Comparison of ENCODE assay signal across 2 cellular contexts in genomic region chr19:52500474-52500873, GRCh38. TPM values are rescaled to one million over a fixed set of nuclear protein-coding genes. Genes with fewer than 3 reads are reported as not detected.
"Had no signal": no experiment of that assay in that cellular context is flagged by ENCODE, and none has a peak within 500 bp of the region (broad histone marks: within the 10 kb centered on the region; RNA-seq: fewer than 3 reads in every experiment).

No MANE protein-coding gene starts in this region.

RNA-seq across cellular contexts. Expression of gene ZNF578, which starts 47.1 kb away (rescaled TPM):
- total RNA-seq: osteocyte had no signal
- polyA plus RNA-seq: smooth muscle cell had no signal
